Comparison of ENCODE assay signal across 3 cellular contexts in the genomic region with DNA sequence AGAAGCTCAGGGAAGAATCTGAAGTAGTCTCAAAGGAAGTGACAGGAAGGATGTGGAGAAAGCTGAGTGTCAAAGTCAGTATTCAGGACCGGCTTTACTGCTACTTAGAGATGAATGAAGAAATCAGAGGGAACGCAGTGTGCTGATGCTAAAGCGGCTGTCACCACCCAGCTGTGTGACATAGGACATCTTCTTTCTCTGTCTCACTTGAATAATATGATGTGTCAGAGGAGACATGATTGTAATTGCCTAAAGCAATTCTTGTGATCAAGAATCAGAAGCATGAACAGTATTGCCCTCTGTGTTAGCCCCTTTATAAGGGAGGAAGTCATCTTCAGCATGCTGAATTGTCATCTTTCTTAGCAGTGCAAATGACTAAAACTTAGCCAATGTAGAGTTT. TPM values are rescaled to one million over a fixed set of nuclear protein-coding genes. Genes with fewer than 3 reads are reported as not detected.
"Had no signal": no experiment of that assay in that cellular context is flagged by ENCODE, and none has a peak within 500 bp of the region (broad histone marks: within the 10 kb centered on the region; RNA-seq: fewer than 3 reads in every experiment).

No MANE protein-coding gene starts in this region.

RNA-seq across cellular contexts. Expression of a gene that starts 25.6 kb away (rescaled TPM):
- polyA plus RNA-seq: adrenal gland, aorta, cardiac muscle cell had no signal

RNA-seq across cellular contexts. Expression of a gene that starts 52.1 kb away (rescaled TPM):
- polyA plus RNA-seq: aorta had no signal
